ENCODE assay signal across 28 cellular contexts in the genomic region with DNA sequence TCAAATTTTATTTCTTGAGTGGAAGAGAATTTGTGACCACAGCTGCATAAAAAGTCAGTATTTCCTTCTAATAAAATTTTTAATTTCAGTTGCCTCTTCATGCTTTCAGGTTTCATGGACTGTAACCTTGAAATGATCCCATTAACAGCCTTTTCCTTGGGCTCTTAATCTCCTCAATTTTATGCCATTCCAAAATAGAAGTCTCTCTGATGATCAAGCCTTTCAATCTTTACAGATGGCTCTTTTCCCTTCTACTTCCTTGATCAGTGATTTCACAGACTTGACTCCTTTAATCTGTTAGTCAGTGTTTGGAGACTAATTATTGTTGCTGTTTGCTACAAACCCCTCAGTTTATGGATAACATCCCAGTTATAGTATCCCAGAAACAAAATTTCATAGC. TPM values are rescaled to one million over a fixed set of nuclear protein-coding genes. Genes with fewer than 3 reads are reported as not detected.
DNase-seq lines count a peak whose midpoint lies in the region; ATAC-seq and TF ChIP-seq lines count a peak whose summit lies in the region.
"Had no signal": no experiment of that assay in that cellular context is flagged by ENCODE, and none has a peak within 500 bp of the region (broad histone marks: within the 10 kb centered on the region; RNA-seq: fewer than 3 reads in every experiment).

No MANE protein-coding gene starts in this region.

- no peak for TF ChIP-seq POLR2A in breast epithelium (IDR thresholded peaks at IDR 0.05)
- no peak for TF ChIP-seq POLR2A in lower leg skin (IDR thresholded peaks at IDR 0.05)

- H3K27ac Mint-ChIP-seq in MCF 10A (ENCODE audit: low read depth, unreplicated experiment): peak overlapping the region; percentile 49
- peak overlapping the region; percentile 42 for H3K27ac Mint-ChIP-seq in stimulated activated effector memory CD8-positive, alpha-beta T cell treated with anti-CD3 and anti-CD28 coated beads, Interleukin-12 subunit alpha, Interleukin-12 subunit beta, amount 100 ng/mL, for 72 hours
- H3K27ac Mint-ChIP-seq: activated B cell treated with CpG ODN at 0.5 μM for 24 hours, naive B cell had no signal

- H3K9me2 ChIP-seq in hepatocyte (replicated peaks; ENCODE audit: insufficient read depth): no peaks in the 10 kb centered on the region

- H2AFZ ChIP-seq in hepatocyte: no peak overlapping the region
- H2AFZ ChIP-seq: parathyroid adenoma had no signal

- peaks cover 56% of the 10 kb centered on the region for H3K4me1 Mint-ChIP-seq in MCF 10A (ENCODE audit: insufficient read depth, unreplicated experiment)
- H3K4me1 Mint-ChIP-seq in stimulated activated effector memory CD8-positive, alpha-beta T cell treated with anti-CD3 and anti-CD28 coated beads, Interleukin-12 subunit alpha, Interleukin-12 subunit beta, amount 100 ng/mL, for 72 hours: peaks cover 49% of the 10 kb centered on the region

- ATAC-seq in Panc1: no peak
- no peak for ATAC-seq in stimulated activated effector memory CD8-positive, alpha-beta T cell treated with anti-CD3 and anti-CD28 coated beads, Interleukin-12 subunit alpha, Interleukin-12 subunit beta, amount 100 ng/mL, for 72 hours
- ATAC-seq in GM18870 (IDR thresholded peaks at IDR 0.05; ENCODE audit: unreplicated experiment): no peak
- ATAC-seq in HG03432 (IDR thresholded peaks at IDR 0.05; ENCODE audit: unreplicated experiment): no peak
- ATAC-seq: heart left ventricle, Right ventricle myocardium inferior had no signal

- H3K27me3 ChIP-seq in breast epithelium (no peaks in the 10 kb centered on the region), Panc1 (ENCODE audit: control insufficient read depth, insufficient read depth, low read length) (no peaks in the 10 kb centered on the region), hepatocyte (no peaks in the 10 kb centered on the region)
- H3K27me3 ChIP-seq: heart left ventricle, right atrium auricular region, testis, uterus had no signal

- in situ Hi-C loops in Panc1 (cut with HindIII; ENCODE audit: low pct_unique_long_range_greater_than_20kb, low sequenced_read_pairs): no loop called here

- H3K36me3 Mint-ChIP-seq in MCF 10A (ENCODE audit: insufficient read depth, unreplicated experiment): peaks cover 5% of the 10 kb centered on the region
- peaks cover 16% of the 10 kb centered on the region for H3K36me3 Mint-ChIP-seq in stimulated activated effector memory CD8-positive, alpha-beta T cell treated with anti-CD3 and anti-CD28 coated beads, Interleukin-12 subunit alpha, Interleukin-12 subunit beta, amount 100 ng/mL, for 72 hours

- H3K4me3 ChIP-seq in breast epithelium (no peak overlapping the region), Panc1 (ENCODE audit: low read depth in 2 of 2, low read length in 2 of 2) (no peak overlapping the region), hepatocyte (no peak overlapping the region), lower leg skin (ENCODE audit: low read depth, poor library complexity, severe bottlenecking) (no peak overlapping the region)
- H3K4me3 ChIP-seq: heart left ventricle, right atrium auricular region, testis, uterus had no signal

- H3K4me1 ChIP-seq in breast epithelium (no peaks in the 10 kb centered on the region), Panc1 (ENCODE audit: control insufficient read depth, insufficient read depth, low read length) (peaks cover 81% of the 10 kb centered on the region), hepatocyte (ENCODE audit: insufficient read depth) (peaks cover 24% of the 10 kb centered on the region)

- H3K79me2 ChIP-seq in hepatocyte: peaks cover 100% of the 10 kb centered on the region

- H3K27ac ChIP-seq in breast epithelium: no peak overlapping the region
- H3K27ac ChIP-seq in Panc1 (ENCODE audit: low read length): peak overlapping the region; percentile 14
- H3K27ac ChIP-seq in hepatocyte: no peak overlapping the region
- H3K27ac ChIP-seq: parathyroid adenoma, testis, uterus had no signal

- H3K9me3 Mint-ChIP-seq in MCF 10A (ENCODE audit: unreplicated experiment): no peaks in the 10 kb centered on the region
- no peaks in the 10 kb centered on the region for H3K9me3 Mint-ChIP-seq in stimulated activated effector memory CD8-positive, alpha-beta T cell treated with anti-CD3 and anti-CD28 coated beads, Interleukin-12 subunit alpha, Interleukin-12 subunit beta, amount 100 ng/mL, for 72 hours
- H3K9me3 Mint-ChIP-seq: activated B cell treated with CpG ODN at 0.5 μM for 24 hours, naive B cell had no signal

- H3K4me2 ChIP-seq in hepatocyte: peak overlapping the region; percentile 15

- CTCF ChIA-PET in MCF 10A (lab: Yijun Ruan, JAX): interaction anchor here (0.6 to 0.7 kb wide), 2 partner anchors 15 to 190 kb away, joined by 3 to 4 read pairs; no protein-coding TSS in a partner anchor
- CTCF ChIA-PET in Panc1 (lab: Charles Lee): no interaction called here

- no peak for TF ChIP-seq CTCF in MCF 10A (IDR thresholded peaks at IDR 0.05; ENCODE audit: unreplicated experiment)
- no peak for TF ChIP-seq CTCF in breast epithelium (IDR thresholded peaks at IDR 0.05)
- no peak for TF ChIP-seq CTCF in Panc1 (IDR thresholded peaks at IDR 0.05)
- TF ChIP-seq CTCF in hepatocyte (IDR thresholded peaks at IDR 0.05; ENCODE audit: poor library complexity): no peak
- no peak for TF ChIP-seq CTCF in lower leg skin (IDR thresholded peaks at IDR 0.05)

- intact Hi-C loops in MCF 10A (cut with micrococcal nuclease) (no loop called here), breast epithelium (cut with DNase I; ENCODE audit: low total_unique reads) (no loop called here), Panc1 (cut with micrococcal nuclease; ENCODE audit: unreplicated experiment) (loop anchor here (5.0 kb wide), 1 partner anchor 193 kb away; no protein-coding TSS in a partner anchor), lower leg skin (cut with DNase I; ENCODE audit: low total_unique reads) (loop anchor here (10.0 kb wide), 2 partner anchors 75 to 195 kb away; no protein-coding TSS in a partner anchor)

- no peak overlapping the region for H3K4me3 Mint-ChIP-seq in MCF 10A (ENCODE audit: unreplicated experiment)
- H3K4me3 Mint-ChIP-seq in stimulated activated effector memory CD8-positive, alpha-beta T cell treated with anti-CD3 and anti-CD28 coated beads, Interleukin-12 subunit alpha, Interleukin-12 subunit beta, amount 100 ng/mL, for 72 hours: no peak overlapping the region
- H3K4me3 Mint-ChIP-seq: activated B cell treated with CpG ODN at 0.5 μM for 24 hours had no signal

- H3K27me3 Mint-ChIP-seq in MCF 10A (ENCODE audit: insufficient read depth, unreplicated experiment): no peaks in the 10 kb centered on the region
- H3K27me3 Mint-ChIP-seq: activated B cell treated with CpG ODN at 0.5 μM for 24 hours, naive B cell had no signal

- no peaks in the 10 kb centered on the region for H3K9me3 ChIP-seq in breast epithelium
- no peaks in the 10 kb centered on the region for H3K9me3 ChIP-seq in Panc1 (ENCODE audit: control insufficient read depth, insufficient read depth, low read depth, low read length)
- H3K9me3 ChIP-seq in hepatocyte (ENCODE audit: low read depth): no peaks in the 10 kb centered on the region
- H3K9me3 ChIP-seq: Caco-2, heart left ventricle, right atrium auricular region, testis had no signal

- H3K36me3 ChIP-seq in breast epithelium (no peaks in the 10 kb centered on the region), Panc1 (ENCODE audit: control insufficient read depth, insufficient read depth, low read length) (peaks cover 30% of the 10 kb centered on the region; the same call in 1 of the 2 replicates), hepatocyte (replicated peaks; ENCODE audit: insufficient read depth, low read depth) (no peaks in the 10 kb centered on the region)
- H3K36me3 ChIP-seq: right atrium auricular region, uterus had no signal

- POLR2A ChIA-PET in MCF 10A (lab: Yijun Ruan, JAX): interaction anchor here (0.7 to 5.7 kb wide), 7 partner anchors 10 to 61 kb away, joined by 3 to 47 read pairs (median 3); partner anchors contain the start of gene TSC22D2
- POLR2A ChIA-PET in Panc1 (lab: Charles Lee): interaction anchor here (0.6 kb wide), 1 partner anchor 72 kb away, joined by 6 read pairs; no protein-coding TSS in a partner anchor

- BruUV-seq in MCF 10A (replicated peaks; lab: Mats Ljungman, UMichigan) (no TSS peak), Panc1 (replicated peaks; lab: Mats Ljungman, UMichigan) (no TSS peak)

- H4K20me1 ChIP-seq in hepatocyte (ENCODE audit: insufficient read depth, poor library complexity, severe bottlenecking): peaks cover 99% of the 10 kb centered on the region

- DNase-seq in MCF 10A (ENCODE audit: unreplicated experiment): no peak
- no peak for DNase-seq in breast epithelium (ENCODE audit: low spot score in 2 of 2)
- DNase-seq in Panc1 (ENCODE audit: low read depth, low spot score): no peak
- no peak for DNase-seq in hepatocyte (ENCODE audit: low spot score)
- DNase-seq in stimulated activated effector memory CD8-positive, alpha-beta T cell treated with anti-CD3 and anti-CD28 coated beads, Interleukin-12 subunit alpha, Interleukin-12 subunit beta, amount 100 ng/mL, for 72 hours (ENCODE audit: low spot score in 2 of 2): no peak
- no peak for DNase-seq in lower leg skin (ENCODE audit: low spot score in 2 of 2)
- DNase-seq: activated B cell treated with CpG ODN at 0.5 μM for 24 hours; activated CD4-positive, alpha-beta T cell treated with anti-CD3 and anti-CD28 coated beads, Interleukin-2, amount 50 U/mL, for 4 hours; activated CD8-positive, alpha-beta memory T cell treated with anti-CD3 and anti-CD28 coated beads, Interleukin-2, amount 50 U/mL, for 4 hours; Caco-2; EL; heart left ventricle; left cardiac atrium; mesendoderm; MM.1S; naive B cell; NCI-H526 treated with DMSO at 0.1 percent for 48 hours; stimulated activated CD4-positive, alpha-beta T cell treated with anti-CD3 and anti-CD28 coated beads, Interleukin-12 subunit alpha, Interleukin-12 subunit beta, amount 100 ng/mL, for 4 hours; stimulated activated CD4-positive, alpha-beta T cell treated with anti-CD3 and anti-CD28 coated beads, Interleukin-4, amount 100 ng/mL, for 4 hours; stimulated activated naive CD4-positive, alpha-beta T cell treated with Interleukin-2 at 50 U/mL for 16 hours; T-helper 9 cell; testis; uterus had no signal

RNA-seq across cellular contexts. Expression of gene TSC22D2, which starts 11.9 kb away (rescaled TPM):
- 31.2 and 36.2 TPM in 2 replicates for total RNA-seq in MCF 10A (2022)
- total RNA-seq in breast epithelium: 10 to 100 TPM; 12.1 to 19.8 (median 16.5) TPM
- 43.1 TPM for total RNA-seq in Panc1 (2021; ENCODE audit: unreplicated experiment)
- 16.4 TPM for polyA plus RNA-seq in Panc1 (2012; ENCODE audit: insufficient read length)
- 25.0 and 34.9 TPM in 2 replicates for total RNA-seq in hepatocyte
- polyA plus RNA-seq in hepatocyte: 36.9 and 38.8 TPM in 2 replicates
- total RNA-seq in lower leg skin: 10 to 100 TPM; 13.0 to 60.4 (median 16.7) TPM

Comparison
In these comparisons a context has a peak if more than half of its experiments do, and no peak if none do; other contexts are left out.
1. intact Hi-C loops: an anchor here in Panc1 (5.0 kb wide) and lower leg skin (10.0 kb wide); none called in MCF 10A and breast epithelium.